Comparison of ENCODE assay signal across 8 cellular contexts in genomic region chr1:211928993-211929637, GRCh38.
DNase-seq lines count a peak whose midpoint lies in the region; ATAC-seq, FAIRE-seq and TF ChIP-seq lines count a peak whose summit lies in the region.

No MANE protein-coding gene starts in this region.

- 48% methylated on average over 9 of the region's 9 CpGs for WGBS in A549 (ENCODE audit: missing lambda C conversion rate)
- 72% methylated on average over 9 of the region's 9 CpGs for WGBS in smooth muscle cell (ENCODE audit: low lambda C conversion rate)

- TF ChIP-seq CTCF in A549 (IDR thresholded peaks at IDR 0.05) (no peak), smooth muscle cell (IDR thresholded peaks at IDR 0.05; ENCODE audit: borderline replicate concordance, insufficient read depth, poor library complexity, severe bottlenecking) (no peak)

- no peaks in the 10 kb centered on the region for H4K20me1 ChIP-seq in smooth muscle cell (ENCODE audit: low read depth)

- H3K27ac ChIP-seq in A549: peak overlapping the region; percentile 63 to 85
- no peak overlapping the region for H3K27ac ChIP-seq in smooth muscle cell (ENCODE audit: low read depth)

- TF ChIP-seq RAD21 in A549 (conservative IDR thresholded peaks at IDR 0.05 in 1 of 2, IDR thresholded peaks at IDR 0.05 in 1 of 2): no peak

- no peaks in the 10 kb centered on the region for H3K79me2 ChIP-seq in smooth muscle cell (ENCODE audit: low read depth)

- no peak for TF ChIP-seq POLR2A in A549 (IDR thresholded peaks at IDR 0.05; ENCODE audit: low read length)

- peak; percentile 51 to 80 for DNase-seq in A549 (ENCODE audit: low read depth in 1 of 2, low spot score in 1 of 2)
- DNase-seq in HuH-7 (ENCODE audit: low spot score): peak; percentile 64
- DNase-seq in RPMI7951 (ENCODE audit: low read depth): peak; percentile 65
- DNase-seq in smooth muscle cell (lab: John Stamatoyannopoulos, UW; ENCODE audit: unreplicated experiment): no peak
- DNase-seq in putamen (ENCODE audit: low spot score): no peak
- no peak for DNase-seq in anterior cingulate cortex (lab: John Stamatoyannopoulos, UW)
- DNase-seq in hippocampal formation (lab: John Stamatoyannopoulos, UW): no peak

- TF ChIP-seq EP300 in A549 (IDR thresholded peaks at IDR 0.05): no peak

- no peak overlapping the region for H2AFZ ChIP-seq in smooth muscle cell (ENCODE audit: low read depth)

- POLR2A ChIA-PET in A549 (lab: Yijun Ruan, JAX): interaction anchor here (0.8 to 1.5 kb wide), 3 partner anchors 9 to 18 kb away, joined by 3 to 5 read pairs (median 5); no protein-coding TSS in a partner anchor

- H3K4me1 ChIP-seq in A549: peaks cover 54% of the 10 kb centered on the region
- H3K4me1 ChIP-seq in iPS-15b (ENCODE audit: control insufficient read depth, insufficient read depth, low read length): peaks cover 20% of the 10 kb centered on the region
- no peaks in the 10 kb centered on the region for H3K4me1 ChIP-seq in smooth muscle cell (ENCODE audit: low read depth)

- ATAC-seq in A549: peak; percentile 55 to 72; a peak in 4 of 6 replicates

- H3K9ac ChIP-seq in iPS-15b (ENCODE audit: low read depth, low read length) (no peak overlapping the region), smooth muscle cell (ENCODE audit: low read depth) (no peak overlapping the region)

- H3K4me3 ChIP-seq in A549 (no peak overlapping the region), iPS-15b (ENCODE audit: low read depth, low read length) (peak overlapping the region; percentile 2), smooth muscle cell (no peak overlapping the region)

- no peaks in the 10 kb centered on the region for H3K27me3 ChIP-seq in iPS-15b (ENCODE audit: control insufficient read depth, insufficient read depth, low read length)
- H3K27me3 ChIP-seq in smooth muscle cell (ENCODE audit: low read depth): no peaks in the 10 kb centered on the region

- H3F3A ChIP-seq in smooth muscle cell (ENCODE audit: low read depth): no peaks in the 10 kb centered on the region

- FAIRE-seq in A549 (lab: Jason Lieb, UNC): no peak

- H3K36me3 ChIP-seq in iPS-15b (ENCODE audit: control insufficient read depth, insufficient read depth, low read length) (no peaks in the 10 kb centered on the region), smooth muscle cell (ENCODE audit: low read depth) (no peaks in the 10 kb centered on the region)

- H3K4me2 ChIP-seq in A549 (peak overlapping the region; percentile 65), smooth muscle cell (no peak overlapping the region)

- H3K9me3 ChIP-seq in A549 (no peaks in the 10 kb centered on the region), iPS-15b (ENCODE audit: control insufficient read depth, insufficient read depth, low read length) (no peaks in the 10 kb centered on the region), smooth muscle cell (replicated peaks; ENCODE audit: low read depth) (no peaks in the 10 kb centered on the region)

- CTCF ChIA-PET in A549 (lab: Yijun Ruan, JAX): interaction anchor here (0.6 to 3.5 kb wide), 8 partner anchors 10 to 231 kb away, joined by 3 to 18 read pairs (median 4); no protein-coding TSS in a partner anchor

TF ChIP-seq in A549, 52 proteins besides CTCF, POLR2A, EP300 and RAD21:
- no peak for TF ChIP-seq CBX8 (IDR thresholded peaks at IDR 0.05)
- no peak for TF ChIP-seq MAZ (IDR thresholded peaks at IDR 0.05; ENCODE audit: borderline replicate concordance, low read depth, low read length)
- 0 out of 2 replicates have a peak, but pooled peaks have one; percentile 51 for TF ChIP-seq MYC (IDR thresholded peaks at IDR 0.05; ENCODE audit: borderline replicate concordance, low read length)
- TF ChIP-seq ZSCAN20 (CRISPR knock-in tag; IDR thresholded peaks at IDR 0.05): 0 out of 2 replicates have a peak, but pooled peaks have one; percentile 36
- TF ChIP-seq SREBF2 (IDR thresholded peaks at IDR 0.05): no peak
- no peak for TF ChIP-seq FOSL2 (IDR thresholded peaks at IDR 0.05)
- no peak for TF ChIP-seq FOSL2 (CRISPR knock-in tag; IDR thresholded peaks at IDR 0.05)
- TF ChIP-seq HOXB13 (CRISPR knock-in tag; IDR thresholded peaks at IDR 0.05; ENCODE audit: low read depth): peak; percentile 67
- TF ChIP-seq CEBPB (IDR thresholded peaks at IDR 0.05): peak; percentile 81 to 96; a peak in 3 of 4 replicates

Comparison
In these comparisons a context has a peak if more than half of its experiments do, and no peak if none do; other contexts are left out.
1. DNase-seq: peak in A549 (2 of 2), HuH-7 (single experiment) and RPMI7951 (single experiment); none in smooth muscle cell (single experiment), putamen (single experiment), anterior cingulate cortex (0 of 58) and hippocampal formation (0 of 2).